ENCODE assay signal across 8 cellular contexts in genomic region chr6:79947191-79948173, GRCh38. TPM values are rescaled to one million over a fixed set of nuclear protein-coding genes. Genes with fewer than 3 reads are reported as not detected.
DNase-seq lines count a peak whose midpoint lies in the region; ATAC-seq, FAIRE-seq and TF ChIP-seq lines count a peak whose summit lies in the region.

ELOVL4 (minus strand) TSS chr6:79947553; CDS start chr6:79947279, 274 bp downstream.

- no peaks in the 10 kb centered on the region for H3K36me3 ChIP-seq in mucosa of rectum (ENCODE audit: control insufficient read depth in 2 of 2, insufficient read depth in 2 of 2, low read length in 2 of 2)

- ATAC-seq in HG03095 (IDR thresholded peaks at IDR 0.05; ENCODE audit: unreplicated experiment) = peak; percentile 39
- no peak for ATAC-seq in GM19324 (IDR thresholded peaks at IDR 0.05; ENCODE audit: low FRiP score, unreplicated experiment)

- peak within 1 kb of the TSS in 1 of 2 donors; percentile 39 for H3K9ac ChIP-seq in mucosa of rectum (ENCODE audit: low read depth in 1 of 2, low read length in 2 of 2)

- FAIRE-seq in GM12892 (lab: Jason Lieb, UNC) = peak; percentile 63

- H3K27me3 ChIP-seq in mucosa of rectum (ENCODE audit: control insufficient read depth in 2 of 2, insufficient read depth in 2 of 2, low read length in 2 of 2) = peaks cover 20 to 27% of the 10 kb centered on the region in 2 donors

- no peaks in the 10 kb centered on the region for H3K9me3 ChIP-seq in mucosa of rectum (ENCODE audit: control insufficient read depth in 2 of 2, low read length in 2 of 2)

- DNase-seq in GM12892 (ENCODE audit: insufficient read length) (peak; percentile 20), NCI-H524 (lab: John Stamatoyannopoulos, UW) (peak; percentile 71 to 91), activated T-cell treated with anti-CD3 and anti-CD28 coated beads for 4 hours (peak; percentile 37), epithelial cell of proximal tubule (ENCODE audit: low read depth) (no peak)
- DNase-seq in stimulated activated CD8-positive, alpha-beta memory T cell treated with anti-CD3 and anti-CD28 coated beads, Interleukin-7, amount 100 ng/mL, for 24 hours (ENCODE audit: low read depth) = peak; percentile 35

- TF ChIP-seq POLR2A in GM12892 (IDR thresholded peaks at IDR 0.05; ENCODE audit: low read depth, low read length) = no peak

- TF ChIP-seq CTCF in epithelial cell of proximal tubule (conservative IDR thresholded peaks at IDR 0.05; ENCODE audit: low read depth, low read length) = no peak

- H3K4me3 ChIP-seq in epithelial cell of proximal tubule (ENCODE audit: low read depth, low read length) = peak within 1 kb of the TSS; percentile 69
- H3K4me3 ChIP-seq in mucosa of rectum (ENCODE audit: low read length in 2 of 2) = peak within 1 kb of the TSS; percentile 61 to 63

- no peak within 1 kb of the TSS for H3K27ac ChIP-seq in mucosa of rectum (ENCODE audit: low read depth in 2 of 2, low read length in 2 of 2)

- peaks cover 5 to 9% of the 10 kb centered on the region in 2 donors for H3K4me1 ChIP-seq in mucosa of rectum (ENCODE audit: control insufficient read depth in 2 of 2, insufficient read depth in 2 of 2, low read length in 2 of 2)

RNA-seq across cellular contexts. Expression of gene ELOVL4, which starts in this region (rescaled TPM):
- 0.25 TPM for polyA plus RNA-seq in GM12892 (2012; ENCODE audit: missing spikeins)
- total RNA-seq in epithelial cell of proximal tubule = 2.1 and 2.6 TPM in 2 replicates
